20 cellular contexts compared by ENCODE assay signal in the genomic region with DNA sequence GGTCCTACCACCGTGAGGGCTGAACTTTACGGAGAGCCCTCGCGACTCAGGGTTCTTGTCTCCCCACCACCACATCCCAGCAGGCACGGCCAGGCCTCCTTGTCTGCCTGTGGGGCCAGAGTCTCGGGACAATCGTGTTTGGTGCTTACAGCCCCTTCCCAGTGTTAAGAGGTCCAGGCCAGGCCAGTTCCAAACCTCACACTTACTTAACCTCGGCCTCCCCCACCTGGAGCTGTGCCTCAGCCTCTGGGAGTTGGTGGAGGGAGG.
"Had no signal": no experiment of that assay in that cellular context is flagged by ENCODE, and none has a peak within 500 bp of the region (broad histone marks: within the 10 kb centered on the region; RNA-seq: fewer than 3 reads in every experiment).

No MANE protein-coding gene starts in this region.

- H3K9me3 ChIP-seq: esophagus muscularis mucosa, gastroesophageal sphincter, heart left ventricle, left ventricle myocardium inferior, lower lobe of right lung had no signal

- H3K4me2 ChIP-seq: hepatocyte had no signal

- H3K36me3 ChIP-seq: gastroesophageal sphincter, heart left ventricle, left ventricle myocardium inferior, lower lobe of right lung had no signal

- H3K4me3 Mint-ChIP-seq: immature natural killer cell had no signal

- H3K4me3 ChIP-seq: coronary artery, dorsolateral prefrontal cortex, esophagus muscularis mucosa, gastroesophageal sphincter, heart left ventricle, hepatocyte, left ventricle myocardium inferior, lower lobe of right lung had no signal

- H3K27ac ChIP-seq: coronary artery, dorsolateral prefrontal cortex, esophagus muscularis mucosa, foreskin keratinocyte, gastroesophageal sphincter, heart left ventricle, hepatocyte, left ventricle myocardium inferior, lower lobe of right lung had no signal

- H3K27me3 ChIP-seq: dorsolateral prefrontal cortex, esophagus muscularis mucosa, foreskin keratinocyte, gastroesophageal sphincter, heart left ventricle, hepatocyte had no signal

- ATAC-seq: foreskin keratinocyte, gastroesophageal sphincter, heart left ventricle had no signal

- H2AFZ ChIP-seq: hepatocyte had no signal

- DNase-seq: dermis blood vessel endothelial cell; dorsolateral prefrontal cortex; effector CD4-positive, alpha-beta T cell; effector memory CD4-positive, alpha-beta T cell; foreskin keratinocyte; hypothalamus; immature natural killer cell; islet precursor cell; kidney; kidney glomerular epithelial cell; left colon; left ventricle myocardium inferior; lower lobe of right lung; mesenchymal stem cell; midbrain had no signal
